In the genomic region with DNA sequence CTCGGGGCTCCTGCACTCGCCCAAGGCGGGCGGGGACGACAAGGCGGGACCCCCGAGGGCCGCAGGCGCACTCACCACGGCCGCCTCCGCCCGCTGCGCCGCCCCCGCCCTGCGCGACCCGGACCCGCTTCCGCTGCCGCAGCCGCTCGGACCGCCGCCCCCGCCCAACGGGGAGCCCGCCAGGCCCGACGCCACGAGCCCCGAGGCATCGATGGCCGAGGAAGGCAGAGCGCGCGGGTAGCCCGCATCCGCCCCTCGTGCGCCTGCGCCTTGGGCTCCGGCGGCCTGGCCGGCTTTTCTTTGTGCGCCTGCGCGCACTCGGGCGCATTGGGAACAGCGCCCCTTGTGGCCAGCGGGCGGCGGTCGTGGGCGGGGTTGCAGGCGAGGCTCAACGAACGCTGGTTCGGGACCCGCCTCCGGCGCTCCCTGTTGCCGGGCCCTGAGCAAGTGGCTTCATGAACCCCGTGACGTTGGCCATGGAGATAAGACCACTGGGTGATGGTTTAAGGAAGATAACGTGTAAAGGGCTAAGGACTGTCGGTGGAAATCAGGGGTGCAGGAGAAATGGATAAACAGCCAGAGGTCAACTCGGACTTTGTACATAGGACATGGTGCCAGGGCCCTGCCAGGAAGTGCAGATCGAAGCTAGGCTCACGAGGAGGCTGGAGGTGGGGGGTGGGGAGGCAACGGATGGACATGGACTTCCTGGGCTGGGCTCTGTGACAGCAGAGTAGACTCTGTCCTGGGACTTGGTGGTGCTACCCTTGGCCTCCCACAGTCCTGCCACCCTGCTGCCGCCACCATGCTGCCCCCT, we compare ENCODE assay signal across 1 cellular context.
A peak's percentile ranks its signal among the peaks of the same experiment; 100 is the strongest.
TF ChIP-seq lines count a peak whose summit lies in the region.

A gene (plus strand): TSS at position 725 of the 814 bp plus-strand sequence. CDS start 78 bp downstream, at position 803.
A gene with protein sequence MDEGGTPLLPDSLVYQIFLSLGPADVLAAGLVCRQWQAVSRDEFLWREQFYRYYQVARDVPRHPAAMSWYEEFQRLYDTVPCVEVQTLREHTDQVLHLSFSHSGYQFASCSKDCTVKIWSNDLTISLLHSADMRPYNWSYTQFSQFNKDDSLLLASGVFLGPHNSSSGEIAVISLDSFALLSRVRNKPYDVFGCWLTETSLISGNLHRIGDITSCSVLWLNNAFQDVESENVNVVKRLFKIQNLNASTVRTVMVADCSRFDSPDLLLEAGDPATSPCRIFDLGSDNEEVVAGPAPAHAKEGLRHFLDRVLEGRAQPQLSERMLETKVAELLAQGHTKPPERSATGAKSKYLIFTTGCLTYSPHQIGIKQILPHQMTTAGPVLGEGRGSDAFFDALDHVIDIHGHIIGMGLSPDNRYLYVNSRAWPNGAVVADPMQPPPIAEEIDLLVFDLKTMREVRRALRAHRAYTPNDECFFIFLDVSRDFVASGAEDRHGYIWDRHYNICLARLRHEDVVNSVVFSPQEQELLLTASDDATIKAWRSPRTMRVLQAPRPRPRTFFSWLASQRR (minus strand): TSS at position 220 of the 814 bp plus-strand sequence. CDS start 655 bp downstream, outside the sequence.

TF ChIP-seq in IMR-90, 13 proteins besides CTCF, POLR2A, EP300 and RAD21 (continued from another document):
- TF ChIP-seq, protein P1, sequence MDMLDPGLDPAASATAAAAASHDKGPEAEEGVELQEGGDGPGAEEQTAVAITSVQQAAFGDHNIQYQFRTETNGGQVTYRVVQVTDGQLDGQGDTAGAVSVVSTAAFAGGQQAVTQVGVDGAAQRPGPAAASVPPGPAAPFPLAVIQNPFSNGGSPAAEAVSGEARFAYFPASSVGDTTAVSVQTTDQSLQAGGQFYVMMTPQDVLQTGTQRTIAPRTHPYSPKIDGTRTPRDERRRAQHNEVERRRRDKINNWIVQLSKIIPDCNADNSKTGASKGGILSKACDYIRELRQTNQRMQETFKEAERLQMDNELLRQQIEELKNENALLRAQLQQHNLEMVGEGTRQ (IDR thresholded peaks at IDR 0.05; ENCODE audit: low read depth, low read length): peak; percentile 23; the same call in 1 of the 2 replicates
- TF ChIP-seq RFX5 (IDR thresholded peaks at IDR 0.05; ENCODE audit: low read depth, low read length) (no peak), SMC3 (IDR thresholded peaks at IDR 0.05; ENCODE audit: low read depth, low read length) (no peak)
